ENCODE assay signal across 2 cellular contexts in the genomic region with DNA sequence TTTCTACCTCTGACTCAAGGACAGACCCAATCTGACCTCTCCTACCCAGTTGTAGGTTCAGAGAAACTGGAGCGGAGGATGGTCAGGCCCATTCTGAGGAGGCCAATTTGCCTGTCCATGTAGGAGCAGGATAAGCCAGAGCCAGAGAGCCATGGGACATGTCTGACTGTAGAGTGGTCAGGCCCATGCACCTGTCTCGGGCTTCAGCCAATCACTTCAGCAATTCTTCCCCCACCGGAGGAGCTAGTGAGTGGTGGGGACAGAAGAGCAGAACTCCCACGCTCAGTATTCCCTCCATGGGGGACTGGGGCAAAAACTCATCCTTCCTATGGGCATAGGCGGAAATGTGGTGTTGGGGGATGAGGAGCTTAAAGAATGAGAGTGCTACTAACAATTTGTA.
TF ChIP-seq lines count a peak whose summit lies in the region.

No MANE protein-coding gene starts in this region.

TF ChIP-seq in GM23338, 12 proteins besides CTCF, POLR2A, EP300 and RAD21 (continued from another document):
- TF ChIP-seq, protein P1, sequence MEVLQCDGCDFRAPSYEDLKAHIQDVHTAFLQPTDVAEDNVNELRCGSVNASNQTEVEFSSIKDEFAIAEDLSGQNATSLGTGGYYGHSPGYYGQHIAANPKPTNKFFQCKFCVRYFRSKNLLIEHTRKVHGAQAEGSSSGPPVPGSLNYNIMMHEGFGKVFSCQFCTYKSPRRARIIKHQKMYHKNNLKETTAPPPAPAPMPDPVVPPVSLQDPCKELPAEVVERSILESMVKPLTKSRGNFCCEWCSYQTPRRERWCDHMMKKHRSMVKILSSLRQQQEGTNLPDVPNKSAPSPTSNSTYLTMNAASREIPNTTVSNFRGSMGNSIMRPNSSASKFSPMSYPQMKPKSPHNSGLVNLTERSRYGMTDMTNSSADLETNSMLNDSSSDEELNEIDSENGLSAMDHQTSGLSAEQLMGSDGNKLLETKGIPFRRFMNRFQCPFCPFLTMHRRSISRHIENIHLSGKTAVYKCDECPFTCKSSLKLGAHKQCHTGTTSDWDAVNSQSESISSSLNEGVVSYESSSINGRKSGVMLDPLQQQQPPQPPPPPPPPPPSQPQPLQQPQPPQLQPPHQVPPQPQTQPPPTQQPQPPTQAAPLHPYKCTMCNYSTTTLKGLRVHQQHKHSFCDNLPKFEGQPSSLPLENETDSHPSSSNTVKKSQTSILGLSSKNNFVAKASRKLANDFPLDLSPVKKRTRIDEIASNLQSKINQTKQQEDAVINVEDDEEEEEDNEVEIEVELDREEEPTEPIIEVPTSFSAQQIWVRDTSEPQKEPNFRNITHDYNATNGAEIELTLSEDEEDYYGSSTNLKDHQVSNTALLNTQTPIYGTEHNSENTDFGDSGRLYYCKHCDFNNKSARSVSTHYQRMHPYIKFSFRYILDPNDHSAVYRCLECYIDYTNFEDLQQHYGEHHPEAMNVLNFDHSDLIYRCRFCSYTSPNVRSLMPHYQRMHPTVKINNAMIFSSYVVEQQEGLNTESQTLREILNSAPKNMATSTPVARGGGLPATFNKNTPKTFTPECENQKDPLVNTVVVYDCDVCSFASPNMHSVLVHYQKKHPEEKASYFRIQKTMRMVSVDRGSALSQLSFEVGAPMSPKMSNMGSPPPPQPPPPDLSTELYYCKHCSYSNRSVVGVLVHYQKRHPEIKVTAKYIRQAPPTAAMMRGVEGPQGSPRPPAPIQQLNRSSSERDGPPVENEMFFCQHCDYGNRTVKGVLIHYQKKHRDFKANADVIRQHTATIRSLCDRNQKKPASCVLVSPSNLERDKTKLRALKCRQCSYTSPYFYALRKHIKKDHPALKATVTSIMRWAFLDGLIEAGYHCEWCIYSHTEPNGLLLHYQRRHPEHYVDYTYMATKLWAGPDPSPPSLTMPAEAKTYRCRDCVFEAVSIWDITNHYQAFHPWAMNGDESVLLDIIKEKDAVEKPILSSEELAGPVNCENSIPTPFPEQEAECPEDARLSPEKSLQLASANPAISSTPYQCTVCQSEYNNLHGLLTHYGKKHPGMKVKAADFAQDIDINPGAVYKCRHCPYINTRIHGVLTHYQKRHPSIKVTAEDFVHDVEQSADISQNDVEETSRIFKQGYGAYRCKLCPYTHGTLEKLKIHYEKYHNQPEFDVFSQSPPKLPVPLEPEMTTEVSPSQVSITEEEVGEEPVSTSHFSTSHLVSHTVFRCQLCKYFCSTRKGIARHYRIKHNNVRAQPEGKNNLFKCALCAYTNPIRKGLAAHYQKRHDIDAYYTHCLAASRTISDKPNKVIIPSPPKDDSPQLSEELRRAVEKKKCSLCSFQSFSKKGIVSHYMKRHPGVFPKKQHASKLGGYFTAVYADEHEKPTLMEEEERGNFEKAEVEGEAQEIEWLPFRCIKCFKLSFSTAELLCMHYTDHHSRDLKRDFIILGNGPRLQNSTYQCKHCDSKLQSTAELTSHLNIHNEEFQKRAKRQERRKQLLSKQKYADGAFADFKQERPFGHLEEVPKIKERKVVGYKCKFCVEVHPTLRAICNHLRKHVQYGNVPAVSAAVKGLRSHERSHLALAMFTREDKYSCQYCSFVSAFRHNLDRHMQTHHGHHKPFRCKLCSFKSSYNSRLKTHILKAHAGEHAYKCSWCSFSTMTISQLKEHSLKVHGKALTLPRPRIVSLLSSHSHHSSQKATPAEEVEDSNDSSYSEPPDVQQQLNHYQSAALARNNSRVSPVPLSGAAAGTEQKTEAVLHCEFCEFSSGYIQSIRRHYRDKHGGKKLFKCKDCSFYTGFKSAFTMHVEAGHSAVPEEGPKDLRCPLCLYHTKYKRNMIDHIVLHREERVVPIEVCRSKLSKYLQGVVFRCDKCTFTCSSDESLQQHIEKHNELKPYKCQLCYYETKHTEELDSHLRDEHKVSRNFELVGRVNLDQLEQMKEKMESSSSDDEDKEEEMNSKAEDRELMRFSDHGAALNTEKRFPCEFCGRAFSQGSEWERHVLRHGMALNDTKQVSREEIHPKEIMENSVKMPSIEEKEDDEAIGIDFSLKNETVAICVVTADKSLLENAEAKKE (CRISPR knock-in tag; IDR thresholded peaks at IDR 0.05): no peak
- TF ChIP-seq NANOG (IDR thresholded peaks at IDR 0.05; ENCODE audit: borderline replicate concordance) (no peak), EZH2 (IDR thresholded peaks at IDR 0.05; ENCODE audit: low read depth, unreplicated experiment) (no peak), EZH2phosphoT487 (IDR thresholded peaks at IDR 0.05; ENCODE audit: unreplicated experiment) (no peak), ZNF114 (CRISPR knock-in tag; IDR thresholded peaks at IDR 0.05) (no peak)
- TF ChIP-seq, protein P2, sequence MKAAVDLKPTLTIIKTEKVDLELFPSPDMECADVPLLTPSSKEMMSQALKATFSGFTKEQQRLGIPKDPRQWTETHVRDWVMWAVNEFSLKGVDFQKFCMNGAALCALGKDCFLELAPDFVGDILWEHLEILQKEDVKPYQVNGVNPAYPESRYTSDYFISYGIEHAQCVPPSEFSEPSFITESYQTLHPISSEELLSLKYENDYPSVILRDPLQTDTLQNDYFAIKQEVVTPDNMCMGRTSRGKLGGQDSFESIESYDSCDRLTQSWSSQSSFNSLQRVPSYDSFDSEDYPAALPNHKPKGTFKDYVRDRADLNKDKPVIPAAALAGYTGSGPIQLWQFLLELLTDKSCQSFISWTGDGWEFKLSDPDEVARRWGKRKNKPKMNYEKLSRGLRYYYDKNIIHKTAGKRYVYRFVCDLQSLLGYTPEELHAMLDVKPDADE (IDR thresholded peaks at IDR 0.05): no peak
- TF ChIP-seq, protein P3, sequence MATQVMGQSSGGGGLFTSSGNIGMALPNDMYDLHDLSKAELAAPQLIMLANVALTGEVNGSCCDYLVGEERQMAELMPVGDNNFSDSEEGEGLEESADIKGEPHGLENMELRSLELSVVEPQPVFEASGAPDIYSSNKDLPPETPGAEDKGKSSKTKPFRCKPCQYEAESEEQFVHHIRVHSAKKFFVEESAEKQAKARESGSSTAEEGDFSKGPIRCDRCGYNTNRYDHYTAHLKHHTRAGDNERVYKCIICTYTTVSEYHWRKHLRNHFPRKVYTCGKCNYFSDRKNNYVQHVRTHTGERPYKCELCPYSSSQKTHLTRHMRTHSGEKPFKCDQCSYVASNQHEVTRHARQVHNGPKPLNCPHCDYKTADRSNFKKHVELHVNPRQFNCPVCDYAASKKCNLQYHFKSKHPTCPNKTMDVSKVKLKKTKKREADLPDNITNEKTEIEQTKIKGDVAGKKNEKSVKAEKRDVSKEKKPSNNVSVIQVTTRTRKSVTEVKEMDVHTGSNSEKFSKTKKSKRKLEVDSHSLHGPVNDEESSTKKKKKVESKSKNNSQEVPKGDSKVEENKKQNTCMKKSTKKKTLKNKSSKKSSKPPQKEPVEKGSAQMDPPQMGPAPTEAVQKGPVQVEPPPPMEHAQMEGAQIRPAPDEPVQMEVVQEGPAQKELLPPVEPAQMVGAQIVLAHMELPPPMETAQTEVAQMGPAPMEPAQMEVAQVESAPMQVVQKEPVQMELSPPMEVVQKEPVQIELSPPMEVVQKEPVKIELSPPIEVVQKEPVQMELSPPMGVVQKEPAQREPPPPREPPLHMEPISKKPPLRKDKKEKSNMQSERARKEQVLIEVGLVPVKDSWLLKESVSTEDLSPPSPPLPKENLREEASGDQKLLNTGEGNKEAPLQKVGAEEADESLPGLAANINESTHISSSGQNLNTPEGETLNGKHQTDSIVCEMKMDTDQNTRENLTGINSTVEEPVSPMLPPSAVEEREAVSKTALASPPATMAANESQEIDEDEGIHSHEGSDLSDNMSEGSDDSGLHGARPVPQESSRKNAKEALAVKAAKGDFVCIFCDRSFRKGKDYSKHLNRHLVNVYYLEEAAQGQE (IDR thresholded peaks at IDR 0.05; ENCODE audit: unreplicated experiment): no peak

TF ChIP-seq in WTC11, 78 proteins besides CTCF, POLR2A, EP300 and RAD21 (continued from another document):
- TF ChIP-seq, protein P4, sequence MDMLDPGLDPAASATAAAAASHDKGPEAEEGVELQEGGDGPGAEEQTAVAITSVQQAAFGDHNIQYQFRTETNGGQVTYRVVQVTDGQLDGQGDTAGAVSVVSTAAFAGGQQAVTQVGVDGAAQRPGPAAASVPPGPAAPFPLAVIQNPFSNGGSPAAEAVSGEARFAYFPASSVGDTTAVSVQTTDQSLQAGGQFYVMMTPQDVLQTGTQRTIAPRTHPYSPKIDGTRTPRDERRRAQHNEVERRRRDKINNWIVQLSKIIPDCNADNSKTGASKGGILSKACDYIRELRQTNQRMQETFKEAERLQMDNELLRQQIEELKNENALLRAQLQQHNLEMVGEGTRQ (CRISPR knock-in tag; IDR thresholded peaks at IDR 0.05): no peak
